ENCODE assay signal across 8 cellular contexts in the genomic region with DNA sequence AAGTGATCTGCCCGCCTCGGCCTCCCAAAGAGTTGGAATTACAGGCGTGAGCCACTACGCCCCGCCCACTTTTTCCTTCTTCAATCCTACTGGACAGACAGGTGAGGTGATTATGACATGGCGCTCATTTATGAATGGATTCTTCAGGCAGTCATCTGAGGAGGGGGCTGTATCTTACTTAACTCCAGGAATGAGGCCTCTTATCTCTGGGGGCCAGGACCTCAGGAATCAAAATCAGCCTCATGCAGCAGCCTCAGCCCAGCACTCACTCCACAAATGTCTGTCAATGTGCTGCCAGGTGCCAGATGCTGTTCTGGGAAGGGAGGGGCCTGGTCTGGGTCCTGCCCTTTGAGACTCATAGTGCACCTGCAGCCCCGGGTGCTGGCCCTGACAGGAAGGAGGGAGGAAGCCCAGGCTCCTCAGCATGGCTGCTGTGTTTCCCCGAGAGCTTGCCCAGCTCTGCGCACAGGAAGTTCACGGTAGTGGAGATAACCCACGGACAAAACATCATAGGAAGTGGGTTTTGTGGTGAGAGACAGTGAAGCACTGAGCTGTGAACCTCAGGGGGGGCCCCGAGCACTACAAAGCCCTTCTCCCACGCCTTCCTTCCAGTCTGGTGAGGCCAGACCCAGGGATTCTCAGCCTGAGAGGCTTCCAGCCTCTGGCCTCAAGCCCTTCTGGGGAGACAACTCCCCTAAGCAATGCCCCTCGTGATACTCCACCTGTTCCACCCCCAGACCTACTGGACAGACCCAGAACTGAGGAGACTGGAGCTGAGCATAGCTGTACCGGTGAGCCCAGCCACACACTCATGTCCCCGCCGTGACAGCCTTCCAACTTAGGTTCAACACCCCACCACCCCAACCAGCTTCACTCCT. TPM values are rescaled to one million over a fixed set of nuclear protein-coding genes. Genes with fewer than 3 reads are reported as not detected.
DNase-seq lines count a peak whose midpoint lies in the region; ATAC-seq and TF ChIP-seq lines count a peak whose summit lies in the region.

No MANE protein-coding gene starts in this region.

- H3K27ac ChIP-seq in effector memory CD4-positive, alpha-beta T cell (ENCODE audit: insufficient read depth, low read length, poor library complexity, severe bottlenecking) = peak overlapping the region; percentile 66
- peak overlapping the region in 5 of 8 donors; percentile 23 to 64 (median 52) for H3K27ac ChIP-seq in spleen
- H3K27ac ChIP-seq in tibial artery = no peak overlapping the region

- H3K27me3 ChIP-seq in effector memory CD4-positive, alpha-beta T cell (replicated peaks; ENCODE audit: control insufficient read depth, insufficient read depth, low read length, poor library complexity, severe bottlenecking) = no peaks in the 10 kb centered on the region
- no peaks in the 10 kb centered on the region for H3K27me3 ChIP-seq in spleen (replicated peaks in 1 of 7)
- no peaks in the 10 kb centered on the region for H3K27me3 ChIP-seq in tibial artery

- 25 to 41% (median 29%) methylated on average over 14 to 17 of the region's 17 CpGs for WGBS in spleen, 5 donors

- H3K9me3 ChIP-seq in effector memory CD4-positive, alpha-beta T cell (ENCODE audit: control insufficient read depth, low read length) = no peaks in the 10 kb centered on the region
- H3K9me3 ChIP-seq in spleen (no peaks in the 10 kb centered on the region), tibial artery (no peaks in the 10 kb centered on the region)

- TF ChIP-seq CTCF in spleen (IDR thresholded peaks at IDR 0.05 in 8 of 11, conservative IDR thresholded peaks at IDR 0.05 in 3 of 11) (peak in 2 of 11 experiments; percentile 17 to 21), tibial artery (IDR thresholded peaks at IDR 0.05) (no peak)

- peak; percentile 40 for DNase-seq in NCI-H2171 (lab: John Stamatoyannopoulos, UW)
- peak; percentile 58 to 84 for DNase-seq in activated CD4-positive, alpha-beta T cell treated with anti-CD3 and anti-CD28 coated beads, Interleukin-2, amount 50 U/mL, for 24 hours (ENCODE audit: low read depth in 1 of 2, low spot score in 1 of 2)
- peak; percentile 88 to 91 (median 90) for DNase-seq in effector memory CD4-positive, alpha-beta T cell
- peak; percentile 96 for DNase-seq in spleen
- DNase-seq in NCI-H526 treated with DMSO at 0.1 percent for 48 hours (lab: John Stamatoyannopoulos, UW) = no peak
- DNase-seq in tibial artery = no peak

- intact Hi-C loops in spleen (cut with DNase I; ENCODE audit: low total_unique reads) (no loop called here), tibial artery (cut with DNase I; ENCODE audit: low total_unique reads) (no loop called here)

- H3K4me3 ChIP-seq in effector memory CD4-positive, alpha-beta T cell (ENCODE audit: insufficient read depth, low read depth, low read length, poor library complexity, severe bottlenecking) = peak overlapping the region; percentile 29
- H3K4me3 ChIP-seq in spleen (peak overlapping the region in 2 of 8 donors; percentile 4 to 36), tibial artery (no peak overlapping the region)

- peak; percentile 98 for ATAC-seq in HG02678 (IDR thresholded peaks at IDR 0.05; ENCODE audit: unreplicated experiment)

- no peaks in the 10 kb centered on the region for H3K36me3 ChIP-seq in effector memory CD4-positive, alpha-beta T cell (ENCODE audit: control insufficient read depth, insufficient read depth, low read length)
- H3K36me3 ChIP-seq in spleen (peaks cover 0 to 32% (median 6%) of the 10 kb centered on the region in 6 donors), tibial artery (peaks cover 0 to 4% (median 0%) of the 10 kb centered on the region in 3 donors)

- peaks cover 21% of the 10 kb centered on the region for H3K4me1 ChIP-seq in effector memory CD4-positive, alpha-beta T cell (ENCODE audit: control insufficient read depth, insufficient read depth, low read length, poor library complexity, severe bottlenecking)
- H3K4me1 ChIP-seq in spleen (peaks cover 14 to 75% (median 36%) of the 10 kb centered on the region in 6 donors), tibial artery (peaks cover 0 to 13% (median 5%) of the 10 kb centered on the region in 4 donors)

- peak; percentile 21 for TF ChIP-seq POLR2A in GM18526 (IDR thresholded peaks at IDR 0.05; ENCODE audit: extremely low read depth, insufficient read length)
- TF ChIP-seq POLR2A in spleen (IDR thresholded peaks at IDR 0.05) = no peak

RNA-seq across cellular contexts. Expression of a gene that starts 22.3 kb away (rescaled TPM):
- 10 to 100 TPM; 15.6 to 29.4 (median 21.7) TPM for total RNA-seq in spleen
- 1 to 10 TPM; 5.8 to 8.5 (median 6.8) TPM for polyA plus RNA-seq in spleen

RNA-seq across cellular contexts. Expression of a gene that starts 22.4 kb away (rescaled TPM):
- not detected for total RNA-seq in spleen
- polyA plus RNA-seq in spleen = under 1 TPM in 1 of 3 donors, not detected in 2; 0.21 TPM

RNA-seq across cellular contexts. Expression of a gene that starts 44.9 kb away (rescaled TPM):
- 100 to 1,000 TPM in 3 of 7 donors, 10 to 100 TPM in 4; 71.5 to 116 (median 92.1) TPM for total RNA-seq in spleen
- polyA plus RNA-seq in spleen = 10 to 100 TPM; 23.3 to 28.6 (median 24.7) TPM

RNA-seq across cellular contexts. Expression of a gene that starts 55.8 kb away (rescaled TPM):
- 1 to 10 TPM; 4.3 to 9.7 (median 5.7) TPM for total RNA-seq in spleen
- polyA plus RNA-seq in spleen = 1 to 10 TPM in 2 of 3 donors, under 1 TPM in 1; 0.88 to 1.8 (median 1.4) TPM

Comparison
In these comparisons a context has a peak if more than half of its experiments do, and no peak if none do; other contexts are left out.
1. DNase-seq: peak in NCI-H2171 (single experiment), activated CD4-positive, alpha-beta T cell treated with anti-CD3 and anti-CD28 coated beads, Interleukin-2, amount 50 U/mL, for 24 hours (2 of 2), effector memory CD4-positive, alpha-beta T cell (3 of 3) and spleen (single experiment); none in NCI-H526 treated with DMSO at 0.1 percent for 48 hours (single experiment) and tibial artery (0 of 2).
2. H3K27ac ChIP-seq: peak in effector memory CD4-positive, alpha-beta T cell (single experiment) and spleen (5 of 8); none in tibial artery (0 of 2).